ENCODE assay signal across 24 cellular contexts in genomic region chr11:3345736-3346135, GRCh38. TPM values are rescaled to one million over a fixed set of nuclear protein-coding genes. Genes with fewer than 3 reads are reported as not detected.
DNase-seq lines count a peak whose midpoint lies in the region; ATAC-seq and TF ChIP-seq lines count a peak whose summit lies in the region.
"Had no signal": no experiment of that assay in that cellular context is flagged by ENCODE, and none has a peak within 500 bp of the region (broad histone marks: within the 10 kb centered on the region; RNA-seq: fewer than 3 reads in every experiment).

No MANE protein-coding gene starts in this region.

- CTCF ChIA-PET in activated naive CD4-positive, alpha-beta T cell treated with anti-CD3 and anti-CD28 coated beads, Interleukin-2, amount 10 ng/mL, durations not matched to agents 7 days and 5 days (lab: Charles Lee): no interaction called here
- CTCF ChIA-PET in HEK293 (lab: Yijun Ruan, JAX): interaction anchor here (1.4 kb wide), 1 partner anchor 63 kb away, joined by 6 read pairs; no protein-coding TSS in a partner anchor

- no peak for TF ChIP-seq CTCF in HEK293 (tag by site-specific recombination; IDR thresholded peaks at IDR 0.05)
- no peak for TF ChIP-seq CTCF in heart right ventricle (IDR thresholded peaks at IDR 0.05)

- H3K4ac ChIP-seq in mesendoderm (ENCODE audit: low read depth, low read length): no peak overlapping the region

- H3K4me3 ChIP-seq in HEK293 (ENCODE audit: low read depth, low read length): no peak overlapping the region
- H3K4me3 ChIP-seq in mesendoderm (ENCODE audit: low read length): no peak overlapping the region
- H3K4me3 ChIP-seq in heart right ventricle: no peak overlapping the region
- H3K4me3 ChIP-seq: PC-9, SJSA1 had no signal

- no peak overlapping the region for H3K27ac Mint-ChIP-seq in activated naive CD4-positive, alpha-beta T cell treated with anti-CD3 and anti-CD28 coated beads, Interleukin-2, amount 50 U/mL, for 72 hours
- H3K27ac Mint-ChIP-seq in activated naive CD4-positive, alpha-beta T cell treated with anti-CD3 and anti-CD28 coated beads, Interleukin-2, amount 10 ng/mL, durations not matched to agents 7 days and 5 days: no peak overlapping the region
- H3K27ac Mint-ChIP-seq: B cell; CD8-positive, alpha-beta T cell had no signal

- POLR2A ChIA-PET in HEK293 (lab: Yijun Ruan, JAX): no interaction called here

- peak; percentile 51 to 66 for ATAC-seq in activated naive CD4-positive, alpha-beta T cell treated with anti-CD3 and anti-CD28 coated beads, Interleukin-2, amount 50 U/mL, for 72 hours
- no peak for ATAC-seq in heart right ventricle
- ATAC-seq: CD8-positive, alpha-beta T cell had no signal

- no peaks in the 10 kb centered on the region for H3K36me3 ChIP-seq in HEK293 (ENCODE audit: control insufficient read depth in 2 of 2, insufficient read depth in 1 of 2, low read length in 2 of 2)
- H3K36me3 ChIP-seq in mesendoderm (ENCODE audit: control insufficient read depth, insufficient read depth, low read length): no peaks in the 10 kb centered on the region
- no peaks in the 10 kb centered on the region for H3K36me3 ChIP-seq in heart right ventricle
- H3K36me3 ChIP-seq: SJSA1 had no signal

- no peak overlapping the region for H2BK120ac ChIP-seq in mesendoderm (ENCODE audit: low read depth, low read length)

- H3K9me3 ChIP-seq in HEK293 (ENCODE audit: control insufficient read depth, insufficient read depth, low read depth, low read length) (no peaks in the 10 kb centered on the region), heart right ventricle (peaks cover 0 to 33% (median 7%) of the 10 kb centered on the region in 11 donors)

- peaks cover 6 to 8% of the 10 kb centered on the region in 2 donors for H3K36me3 Mint-ChIP-seq in activated naive CD4-positive, alpha-beta T cell treated with anti-CD3 and anti-CD28 coated beads, Interleukin-2, amount 50 U/mL, for 72 hours
- peaks cover 3% of the 10 kb centered on the region for H3K36me3 Mint-ChIP-seq in activated naive CD4-positive, alpha-beta T cell treated with anti-CD3 and anti-CD28 coated beads, Interleukin-2, amount 10 ng/mL, durations not matched to agents 7 days and 5 days

- no peaks in the 10 kb centered on the region for H3K79me2 ChIP-seq in mesendoderm (ENCODE audit: control insufficient read depth, insufficient read depth, low read length)

- no peak overlapping the region for H3K4me2 ChIP-seq in mesendoderm (ENCODE audit: low read length)
- H3K4me2 ChIP-seq: PC-9 had no signal

- no peak overlapping the region for H3K56ac ChIP-seq in mesendoderm (ENCODE audit: low read length)

- no peak overlapping the region for H2AK5ac ChIP-seq in mesendoderm (ENCODE audit: low read length)

- H3K9me3 Mint-ChIP-seq in activated naive CD4-positive, alpha-beta T cell treated with anti-CD3 and anti-CD28 coated beads, Interleukin-2, amount 50 U/mL, for 72 hours: peaks cover 3 to 5% of the 10 kb centered on the region in 2 donors
- peaks cover 10% of the 10 kb centered on the region for H3K9me3 Mint-ChIP-seq in activated naive CD4-positive, alpha-beta T cell treated with anti-CD3 and anti-CD28 coated beads, Interleukin-2, amount 10 ng/mL, durations not matched to agents 7 days and 5 days

- H3K9ac ChIP-seq in mesendoderm (ENCODE audit: low read length): no peak overlapping the region

- H2BK5ac ChIP-seq in mesendoderm (ENCODE audit: low read length): no peak overlapping the region

- H3K23ac ChIP-seq in mesendoderm (ENCODE audit: low read length): no peak overlapping the region

- no peak overlapping the region for H4K5ac ChIP-seq in mesendoderm (ENCODE audit: low read length)

- H3K27me3 Mint-ChIP-seq in activated naive CD4-positive, alpha-beta T cell treated with anti-CD3 and anti-CD28 coated beads, Interleukin-2, amount 10 ng/mL, durations not matched to agents 7 days and 5 days: peaks cover 20% of the 10 kb centered on the region

- H3K27ac ChIP-seq in HEK293 (ENCODE audit: extremely low read depth, low read depth, low read length) (no peak overlapping the region), mesendoderm (ENCODE audit: low read depth, low read length) (no peak overlapping the region), heart right ventricle (no peak overlapping the region)
- H3K27ac ChIP-seq: C4-2B, PC-9, SJSA1 had no signal

- no CpG with 5 or more reads among the region's 10 CpGs for WGBS in mesendoderm (ENCODE audit: extremely low coverage, insufficient coverage, low lambda C conversion rate)
- WGBS in heart right ventricle, 2 donors: 82 to 83% methylated on average over 10 of the region's 10 CpGs

- no peak overlapping the region for H4K8ac ChIP-seq in mesendoderm (ENCODE audit: low read depth, low read length)

- H3K18ac ChIP-seq in mesendoderm (ENCODE audit: low read length): no peak overlapping the region

- intact Hi-C loops in heart right ventricle (cut with DNase I): loop anchor here in 5 of 10 donors (5.0 to 10.0 kb wide), 2 partner anchors 59 to 62 kb away; no protein-coding TSS in a partner anchor

- DNase-seq in activated naive CD4-positive, alpha-beta T cell treated with anti-CD3 and anti-CD28 coated beads, Interleukin-2, amount 50 U/mL, for 72 hours (ENCODE audit: low spot score in 2 of 2): no peak
- no peak for DNase-seq in activated naive CD4-positive, alpha-beta T cell treated with anti-CD3 and anti-CD28 coated beads, Interleukin-2, amount 10 ng/mL, durations not matched to agents 7 days and 5 days
- DNase-seq in SW480 (ENCODE audit: low spot score) (peak; percentile 8), mesendoderm (peak; percentile 62), heart right ventricle (no peak)
- DNase-seq in stimulated activated CD4-positive, alpha-beta T cell treated with anti-CD3 and anti-CD28 coated beads, Interleukin-2, amount 100 ng/mL, for 24 hours: no peak
- DNase-seq: CD8-positive, alpha-beta T cell; DMS 273 treated with DMSO at 0.1 percent for 48 hours; DND-41; KBM-7; MV-4-11; NCI-H1105 treated with DMSO at 0.1 percent for 48 hours; NCI-H1694; NCI-H2029 treated with DMSO at 0.1 percent for 48 hours; NCI-H446 treated with DMSO at 0.1 percent for 48 hours; NCI-H526; NCI-H82; PC-9; Right ventricle myocardium superior; RPMI8226 had no signal

- no peaks in the 10 kb centered on the region for H3K27me3 ChIP-seq in mesendoderm (ENCODE audit: insufficient read depth, low read length, poor library complexity)
- peaks cover 0 to 29% (median 11%) of the 10 kb centered on the region in 7 donors for H3K27me3 ChIP-seq in heart right ventricle

- no peak overlapping the region for H2BK15ac ChIP-seq in mesendoderm (replicated peaks; ENCODE audit: low read depth)

- no peak overlapping the region for H3K4me3 Mint-ChIP-seq in activated naive CD4-positive, alpha-beta T cell treated with anti-CD3 and anti-CD28 coated beads, Interleukin-2, amount 10 ng/mL, durations not matched to agents 7 days and 5 days
- H3K4me3 Mint-ChIP-seq: B cell; CD8-positive, alpha-beta T cell had no signal

- no peaks in the 10 kb centered on the region for H3K79me1 ChIP-seq in mesendoderm (ENCODE audit: low read length)

- no peaks in the 10 kb centered on the region for H3K4me1 ChIP-seq in HEK293 (ENCODE audit: control insufficient read depth, insufficient read depth, low read length)
- H3K4me1 ChIP-seq in mesendoderm (ENCODE audit: control insufficient read depth, low read depth, low read length): no peaks in the 10 kb centered on the region
- no peaks in the 10 kb centered on the region for H3K4me1 ChIP-seq in heart right ventricle
- H3K4me1 ChIP-seq: SJSA1 had no signal

- H3K4me1 Mint-ChIP-seq in activated naive CD4-positive, alpha-beta T cell treated with anti-CD3 and anti-CD28 coated beads, Interleukin-2, amount 10 ng/mL, durations not matched to agents 7 days and 5 days: no peaks in the 10 kb centered on the region
- H3K4me1 Mint-ChIP-seq: B cell had no signal

TF ChIP-seq in HEK293, 187 proteins besides CTCF, POLR2A, EP300 and RAD21:
- TF ChIP-seq ZNF221 (tag by site-specific recombination; IDR thresholded peaks at IDR 0.05; ENCODE audit: borderline replicate concordance) (no peak), BCL6B (tag by site-specific recombination; IDR thresholded peaks at IDR 0.05) (peak; percentile 78), ZFP3 (tag by site-specific recombination; IDR thresholded peaks at IDR 0.05; ENCODE audit: low read depth) (no peak), ZNF121 (tag by site-specific recombination; IDR thresholded peaks at IDR 0.05) (no peak)

RNA-seq across cellular contexts. Expression of gene ZNF195, which starts 33.2 kb away (rescaled TPM):
- total RNA-seq in activated naive CD4-positive, alpha-beta T cell treated with anti-CD3 and anti-CD28 coated beads, Interleukin-2, amount 50 U/mL, for 72 hours: 10 to 100 TPM; 23.6 to 37.8 TPM
- 63.5 TPM for polyA plus RNA-seq in mesendoderm (2013, experiment 1 of 2)
- 61.3 TPM for polyA plus RNA-seq in mesendoderm (2013, experiment 2 of 2)
- 10 to 100 TPM in 7 of 10 donors, 1 to 10 TPM in 3; 7.7 to 14.2 (median 11.1) TPM for total RNA-seq in heart right ventricle
- 10 to 100 TPM in 1 of 2 donors, 1 to 10 TPM in 1; 6.4 to 11.8 TPM for polyA plus RNA-seq in heart right ventricle

Comparison
In these comparisons a context has a peak if more than half of its experiments do, and no peak if none do; other contexts are left out.
1. ATAC-seq: peak in activated naive CD4-positive, alpha-beta T cell treated with anti-CD3 and anti-CD28 coated beads, Interleukin-2, amount 50 U/mL, for 72 hours (2 of 2); none in heart right ventricle (0 of 8).
2. DNase-seq: peak in SW480 (single experiment) and mesendoderm (single experiment); none in activated naive CD4-positive, alpha-beta T cell treated with anti-CD3 and anti-CD28 coated beads, Interleukin-2, amount 50 U/mL, for 72 hours (0 of 2), activated naive CD4-positive, alpha-beta T cell treated with anti-CD3 and anti-CD28 coated beads, Interleukin-2, amount 10 ng/mL, durations not matched to agents 7 days and 5 days (single experiment), stimulated activated CD4-positive, alpha-beta T cell treated with anti-CD3 and anti-CD28 coated beads, Interleukin-2, amount 100 ng/mL, for 24 hours (0 of 2) and heart right ventricle (0 of 2).